ENCODE assay signal across 1 cellular context in genomic region chr19:44624840-44625354, GRCh38.
TF ChIP-seq lines count a peak whose summit lies in the region.

No MANE protein-coding gene starts in this region.

TF ChIP-seq in IMR-90, 13 proteins besides CTCF, POLR2A, EP300 and RAD21:
- TF ChIP-seq CEBPB (IDR thresholded peaks at IDR 0.05; ENCODE audit: low read depth, low read length), result no peak
- no peak for TF ChIP-seq RFX5 (IDR thresholded peaks at IDR 0.05; ENCODE audit: low read depth, low read length)
- no peak for TF ChIP-seq FOS (IDR thresholded peaks at IDR 0.05; ENCODE audit: low read depth, low read length)
